14 cellular contexts compared by ENCODE assay signal in genomic region chr1:54906586-54906985, GRCh38. TPM values are rescaled to one million over a fixed set of nuclear protein-coding genes. Genes with fewer than 3 reads are reported as not detected.
DNase-seq lines count a peak whose midpoint lies in the region; ATAC-seq and TF ChIP-seq lines count a peak whose summit lies in the region.
"Had no signal": no experiment of that assay in that cellular context is flagged by ENCODE, and none has a peak within 500 bp of the region (broad histone marks: within the 10 kb centered on the region; RNA-seq: fewer than 3 reads in every experiment).

No MANE protein-coding gene starts in this region.

- ATAC-seq in GM23338 (no peak), HG02840 (IDR thresholded peaks at IDR 0.05; ENCODE audit: low FRiP score, unreplicated experiment) (no peak), HG02798 (IDR thresholded peaks at IDR 0.05; ENCODE audit: poor library complexity, unreplicated experiment) (no peak)
- ATAC-seq: A549; CD8-positive, alpha-beta T cell; HCT116 had no signal

- H3K27me3 ChIP-seq in GM23338 (ENCODE audit: insufficient read depth) (no peaks in the 10 kb centered on the region), HUES6 (ENCODE audit: control insufficient read depth, insufficient read depth, low read length) (no peaks in the 10 kb centered on the region), mesenchymal stem cell (ENCODE audit: control insufficient read depth in 1 of 2, insufficient read depth in 1 of 2, low read length in 2 of 2) (no peaks in the 10 kb centered on the region), ovary (no peaks in the 10 kb centered on the region)

- peak overlapping the region; percentile 90 for H2AFZ ChIP-seq in GM23338
- H2AFZ ChIP-seq in mesenchymal stem cell (ENCODE audit: low read depth, low read length): no peak overlapping the region

- peaks cover 14% of the 10 kb centered on the region for H3K36me3 Mint-ChIP-seq in GM23338 (ENCODE audit: low read depth)
- H3K36me3 Mint-ChIP-seq: CD14-positive monocyte; CD8-positive, alpha-beta T cell had no signal

- H2BK5ac ChIP-seq in mesenchymal stem cell (ENCODE audit: low read depth, low read length, poor library complexity, severe bottlenecking): no peak overlapping the region

- H2BK120ac ChIP-seq in mesenchymal stem cell (ENCODE audit: low read depth, low read length): no peak overlapping the region

- no peak overlapping the region for H4K8ac ChIP-seq in mesenchymal stem cell (ENCODE audit: low read length)

- H3K4me1 ChIP-seq in GM23338 (ENCODE audit: insufficient read depth) (peaks cover 16% of the 10 kb centered on the region), HUES6 (ENCODE audit: control insufficient read depth, insufficient read depth, low read length) (peaks cover 21% of the 10 kb centered on the region; the same call in 1 of the 2 replicates), mesenchymal stem cell (ENCODE audit: control insufficient read depth, insufficient read depth, low read depth, low read length) (peaks cover 10% of the 10 kb centered on the region), ovary (ENCODE audit: insufficient read depth) (no peaks in the 10 kb centered on the region)

- DNase-seq in GM23338 (ENCODE audit: low spot score): no peak
- no peak for DNase-seq in mesenchymal stem cell
- DNase-seq in ovary: no peak
- DNase-seq: CD8-positive, alpha-beta T cell; COR-L47; DMS153; GF-D8; KBM-7 had no signal

- TF ChIP-seq EP300 in ovary (IDR thresholded peaks at IDR 0.05): no peak

- no peaks in the 10 kb centered on the region for H3K9me2 ChIP-seq in GM23338 (ENCODE audit: insufficient read depth)

- no peak overlapping the region for H3K14ac ChIP-seq in mesenchymal stem cell (ENCODE audit: low read length in 2 of 2)

- TF ChIP-seq CTCF in GM23338 (conservative IDR thresholded peaks at IDR 0.05; ENCODE audit: low read depth in 2 of 2) (no peak), ovary (IDR thresholded peaks at IDR 0.05) (no peak)

- H3K79me2 ChIP-seq in GM23338 (replicated peaks; ENCODE audit: insufficient read depth): no peaks in the 10 kb centered on the region

- H2BK15ac ChIP-seq in mesenchymal stem cell (ENCODE audit: low read depth, poor library complexity, severe bottlenecking): no peak overlapping the region

- peaks cover 7% of the 10 kb centered on the region for H3K27me3 Mint-ChIP-seq in GM23338 (ENCODE audit: insufficient read depth, low read depth, poor library complexity)

- no peaks in the 10 kb centered on the region for H3K36me3 ChIP-seq in GM23338 (ENCODE audit: insufficient read depth)
- H3K36me3 ChIP-seq in HUES6 (ENCODE audit: control insufficient read depth, insufficient read depth, low read length): no peaks in the 10 kb centered on the region
- H3K36me3 ChIP-seq in mesenchymal stem cell (ENCODE audit: control insufficient read depth in 1 of 2, insufficient read depth in 2 of 2, low read depth in 1 of 2, low read length in 2 of 2): no peaks in the 10 kb centered on the region
- no peaks in the 10 kb centered on the region for H3K36me3 ChIP-seq in ovary

- H2BK12ac ChIP-seq in mesenchymal stem cell (ENCODE audit: low read length in 2 of 2): no peak overlapping the region

- H2AK5ac ChIP-seq in mesenchymal stem cell (ENCODE audit: low read length, severe bottlenecking): peak overlapping the region; percentile 80

- no peaks in the 10 kb centered on the region for H4K20me1 ChIP-seq in GM23338 (replicated peaks; ENCODE audit: insufficient read depth)

- H3K27ac Mint-ChIP-seq in GM23338: no peak overlapping the region
- H3K27ac Mint-ChIP-seq: CD14-positive monocyte; CD8-positive, alpha-beta T cell had no signal

- H3K27ac ChIP-seq in GM23338 (ENCODE audit: low read depth) (0 out of 2 replicates have a peak overlapping the region, but pooled peaks have one; percentile 6), HUES6 (ENCODE audit: low read depth, low read length) (peak overlapping the region; percentile 42; the same call in 1 of the 2 replicates), mesenchymal stem cell (ENCODE audit: low read length, poor library complexity, severe bottlenecking) (no peak overlapping the region), ovary (no peak overlapping the region)
- H3K27ac ChIP-seq: A549 had no signal

- H3K23ac ChIP-seq in mesenchymal stem cell (ENCODE audit: low read length in 2 of 2): no peak overlapping the region

- H3K4me3 Mint-ChIP-seq in GM23338: no peak overlapping the region
- H3K4me3 Mint-ChIP-seq: CD14-positive monocyte; CD8-positive, alpha-beta T cell had no signal

- H3K9ac ChIP-seq in HUES6 (ENCODE audit: low read length): peak overlapping the region; percentile 86
- no peak overlapping the region for H3K9ac ChIP-seq in mesenchymal stem cell (ENCODE audit: low read length)

- intact Hi-C loops in ovary (cut with DNase I): no loop called here

- no peaks in the 10 kb centered on the region for H3F3A ChIP-seq in GM23338 (replicated peaks; ENCODE audit: low read depth)

- TF ChIP-seq POLR2A in ovary (IDR thresholded peaks at IDR 0.05): no peak

- H4K91ac ChIP-seq in mesenchymal stem cell (ENCODE audit: low read length): no peak overlapping the region

- 86% methylated on average over 6 of the region's 6 CpGs for WGBS in mesenchymal stem cell
- 82 to 91% (median 91%) methylated on average over 6 of the region's 6 CpGs for WGBS in ovary, 3 donors

- no peak overlapping the region for H3K4me3 ChIP-seq in GM23338
- peak overlapping the region; percentile 20; the same call in 1 of the 2 replicates for H3K4me3 ChIP-seq in HUES6 (ENCODE audit: low read depth, low read length)
- H3K4me3 ChIP-seq in mesenchymal stem cell (ENCODE audit: insufficient read depth in 1 of 2, low read depth in 1 of 2, low read length in 2 of 2): no peak overlapping the region
- no peak overlapping the region for H3K4me3 ChIP-seq in ovary
- H3K4me3 ChIP-seq: A549 had no signal

- no peaks in the 10 kb centered on the region for H3K79me1 ChIP-seq in mesenchymal stem cell (replicated peaks; ENCODE audit: low read length, poor library complexity, severe bottlenecking)

- H3K9me3 Mint-ChIP-seq in GM23338: peaks cover 20% of the 10 kb centered on the region
- H3K9me3 Mint-ChIP-seq: CD8-positive, alpha-beta T cell had no signal

- H3K4me2 ChIP-seq in GM23338 (no peak overlapping the region), mesenchymal stem cell (ENCODE audit: low read length, poor library complexity, severe bottlenecking) (no peak overlapping the region)
- H3K4me2 ChIP-seq: A549 had no signal

- peaks cover 16% of the 10 kb centered on the region for H3K4me1 Mint-ChIP-seq in GM23338
- H3K4me1 Mint-ChIP-seq: CD14-positive monocyte had no signal

- no peak overlapping the region for H3K18ac ChIP-seq in mesenchymal stem cell (ENCODE audit: low read depth in 1 of 2, low read length in 2 of 2)

- H3K9me3 ChIP-seq in HUES6 (ENCODE audit: control insufficient read depth, insufficient read depth, low read depth, low read length) (peaks cover 3% of the 10 kb centered on the region; the same call in 1 of the 2 replicates), mesenchymal stem cell (ENCODE audit: control insufficient read depth, low read length) (no peaks in the 10 kb centered on the region), ovary (no peaks in the 10 kb centered on the region)
- H3K9me3 ChIP-seq: A549 had no signal

- no peak overlapping the region for H3K4ac ChIP-seq in mesenchymal stem cell (ENCODE audit: low read depth in 1 of 2, low read length in 2 of 2)

TF ChIP-seq in GM23338, 12 proteins besides CTCF, POLR2A, EP300 and RAD21:
- TF ChIP-seq EZH2phosphoT487 (IDR thresholded peaks at IDR 0.05; ENCODE audit: unreplicated experiment) (no peak), ZNF331 (CRISPR knock-in tag; IDR thresholded peaks at IDR 0.05; ENCODE audit: low read depth) (no peak), ETS1 (IDR thresholded peaks at IDR 0.05) (no peak)
TF ChIP-seq in GM23338: peak in this region for 0.

RNA-seq across cellular contexts. Expression of gene DHCR24, which starts 19.6 kb away (rescaled TPM):
- total RNA-seq in GM23338 (2014; rRNA removed; shearing (Covaris generic)): 453 and 530 TPM in 2 replicates
- polyA plus RNA-seq in GM23338 (2016; fragmentation: Nextera tagmentation; extraction: Ambion mirVana): 124 and 128 TPM in 2 replicates
- 136 TPM for polyA plus RNA-seq in mesenchymal stem cell (2013, experiment 1 of 2)
- 139 TPM for polyA plus RNA-seq in mesenchymal stem cell (2013, experiment 2 of 2)
- 100 to 1,000 TPM in 2 of 7 donors, 10 to 100 TPM in 5; 10.5 to 220 (median 74.6) TPM for total RNA-seq in ovary
- polyA plus RNA-seq in ovary: 1,000 to 10,000 TPM in 1 of 2 donors, 10 to 100 TPM in 1; 24.9 to 1,394 TPM

Comparison
In these comparisons a context has a peak if more than half of its experiments do, and no peak if none do; other contexts are left out.
1. H3K27ac ChIP-seq: peak in GM23338 (single experiment) and HUES6 (single experiment); none in mesenchymal stem cell (single experiment) and ovary (0 of 2).